ENCODE assay signal across 8 cellular contexts in the genomic region with DNA sequence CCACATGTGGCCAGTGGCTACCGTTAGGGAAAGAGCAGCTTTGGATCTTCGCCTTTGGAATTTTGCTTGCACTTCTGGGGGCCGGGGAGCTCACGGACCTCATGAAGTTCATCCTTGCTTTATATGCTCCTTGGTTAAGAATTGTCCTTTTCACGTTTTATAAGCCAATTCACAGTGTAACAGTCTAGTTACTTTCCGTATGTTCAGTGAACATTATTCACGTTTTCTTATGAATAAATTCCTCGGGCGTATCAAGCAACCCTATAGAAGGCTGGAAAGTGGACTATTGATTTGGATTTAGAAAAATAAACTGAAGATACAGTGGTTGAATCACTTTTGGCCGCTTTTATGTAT. TPM values are rescaled to one million over a fixed set of nuclear protein-coding genes. Genes with fewer than 3 reads are reported as not detected.
DNase-seq lines count a peak whose midpoint lies in the region; ATAC-seq and TF ChIP-seq lines count a peak whose summit lies in the region.

No MANE protein-coding gene starts in this region.

- H3K4me1 Mint-ChIP-seq in GM23338: peaks cover 28% of the 10 kb centered on the region
- H3K4me1 Mint-ChIP-seq in T-helper 17 cell: peaks cover 25% of the 10 kb centered on the region

- H3K36me3 Mint-ChIP-seq in GM23338 (ENCODE audit: low read depth): peaks cover 6% of the 10 kb centered on the region; the same call in 2 of the 3 replicates
- peaks cover 4% of the 10 kb centered on the region for H3K36me3 Mint-ChIP-seq in T-helper 17 cell (ENCODE audit: low read depth)

- no peaks in the 10 kb centered on the region for H3K9me3 Mint-ChIP-seq in GM23338

- H4K20me1 ChIP-seq in GM23338 (replicated peaks; ENCODE audit: insufficient read depth): 0 out of 2 replicates have a peak, but pooled peaks cover 4% of the 10 kb centered on the region

- H3K4me3 Mint-ChIP-seq in GM23338 (peak overlapping the region; percentile 85), T-helper 17 cell (peak overlapping the region; percentile 91)

- peaks cover 17% of the 10 kb centered on the region for H3K4me1 ChIP-seq in GM23338 (ENCODE audit: insufficient read depth)
- peaks cover 3 to 9% (median 8%) of the 10 kb centered on the region in 3 donors for H3K4me1 ChIP-seq in skeletal muscle tissue (ENCODE audit: control insufficient read depth in 3 of 3, insufficient read depth in 3 of 3, low read length in 3 of 3)

- peak overlapping the region; percentile 96 for H3K4me2 ChIP-seq in GM23338

- H3K9me3 ChIP-seq in T-helper 17 cell (ENCODE audit: control insufficient read depth, low read length, poor library complexity, severe bottlenecking) (no peaks in the 10 kb centered on the region), skeletal muscle tissue (ENCODE audit: control insufficient read depth in 3 of 3, low read length in 3 of 3) (no peaks in the 10 kb centered on the region)

- H3K4me3 ChIP-seq in GM23338 (peak overlapping the region; percentile 89), foreskin fibroblast (ENCODE audit: low read depth in 1 of 2, low read length in 2 of 2) (peak overlapping the region; percentile 68 to 89), skeletal muscle tissue (ENCODE audit: low read length in 3 of 3) (peak overlapping the region; percentile 72 to 89 (median 72))

- H3K79me2 ChIP-seq in GM23338 (replicated peaks; ENCODE audit: insufficient read depth): peaks cover 29% of the 10 kb centered on the region

- ATAC-seq in GM23338 (no peak), T-helper 17 cell (no peak), GM18907 (IDR thresholded peaks at IDR 0.05; ENCODE audit: unreplicated experiment) (no peak)

- H3K9me2 ChIP-seq in GM23338 (ENCODE audit: insufficient read depth): 0 out of 2 replicates have a peak, but pooled peaks cover 3% of the 10 kb centered on the region

- no peak for DNase-seq in GM23338 (ENCODE audit: low spot score)
- no peak for DNase-seq in T-helper 17 cell
- DNase-seq in foreskin fibroblast: no peak
- DNase-seq in DMS153 treated with DMSO at 0.1 percent for 48 hours (lab: John Stamatoyannopoulos, UW; ENCODE audit: unreplicated experiment): no peak
- no peak for DNase-seq in NCI-H82 treated with DMSO at 0.1 percent for 48 hours (lab: John Stamatoyannopoulos, UW; ENCODE audit: unreplicated experiment)
- DNase-seq in stimulated activated CD4-positive, alpha-beta T cell treated with anti-CD3 and anti-CD28 coated beads, Interleukin-4, amount 100 ng/mL, for 4 hours: no peak

- no peak overlapping the region for H3K27ac Mint-ChIP-seq in GM23338
- H3K27ac Mint-ChIP-seq in T-helper 17 cell: peak overlapping the region; percentile 85

- TF ChIP-seq CTCF in GM23338 (conservative IDR thresholded peaks at IDR 0.05; ENCODE audit: low read depth in 2 of 2): no peak
- TF ChIP-seq CTCF in foreskin fibroblast (IDR thresholded peaks at IDR 0.05; ENCODE audit: low read depth, low read length): no peak

- H3K27me3 Mint-ChIP-seq in GM23338 (ENCODE audit: insufficient read depth, low read depth, poor library complexity): peaks cover 11% of the 10 kb centered on the region
- H3K27me3 Mint-ChIP-seq in T-helper 17 cell: peaks cover 32% of the 10 kb centered on the region

- H3K36me3 ChIP-seq in GM23338 (ENCODE audit: insufficient read depth) (no peaks in the 10 kb centered on the region), skeletal muscle tissue (ENCODE audit: control insufficient read depth in 3 of 3, insufficient read depth in 3 of 3, low read length in 3 of 3) (peaks cover 4 to 5% (median 4%) of the 10 kb centered on the region in 3 donors)

- no peaks in the 10 kb centered on the region for H3F3A ChIP-seq in GM23338 (replicated peaks; ENCODE audit: low read depth)

- H3K9ac ChIP-seq in skeletal muscle tissue (ENCODE audit: low read depth in 1 of 3, low read length in 3 of 3): peak overlapping the region; percentile 88 to 93 (median 89)

- peaks cover 5% of the 10 kb centered on the region; the same call in 1 of the 2 replicates for H3K27me3 ChIP-seq in GM23338 (ENCODE audit: insufficient read depth)
- no peaks in the 10 kb centered on the region for H3K27me3 ChIP-seq in skeletal muscle tissue (ENCODE audit: control insufficient read depth in 3 of 3, insufficient read depth in 3 of 3, low read length in 3 of 3)

- peak overlapping the region; percentile 45 for H2AFZ ChIP-seq in GM23338

- no peak overlapping the region for H3K27ac ChIP-seq in GM23338 (ENCODE audit: low read depth)
- peak overlapping the region; percentile 99 for H3K27ac ChIP-seq in skeletal muscle tissue (ENCODE audit: low read depth, low read length)

TF ChIP-seq in GM23338, 12 proteins besides CTCF, POLR2A, EP300 and RAD21 (continues in another document):
- TF ChIP-seq, protein P1, sequence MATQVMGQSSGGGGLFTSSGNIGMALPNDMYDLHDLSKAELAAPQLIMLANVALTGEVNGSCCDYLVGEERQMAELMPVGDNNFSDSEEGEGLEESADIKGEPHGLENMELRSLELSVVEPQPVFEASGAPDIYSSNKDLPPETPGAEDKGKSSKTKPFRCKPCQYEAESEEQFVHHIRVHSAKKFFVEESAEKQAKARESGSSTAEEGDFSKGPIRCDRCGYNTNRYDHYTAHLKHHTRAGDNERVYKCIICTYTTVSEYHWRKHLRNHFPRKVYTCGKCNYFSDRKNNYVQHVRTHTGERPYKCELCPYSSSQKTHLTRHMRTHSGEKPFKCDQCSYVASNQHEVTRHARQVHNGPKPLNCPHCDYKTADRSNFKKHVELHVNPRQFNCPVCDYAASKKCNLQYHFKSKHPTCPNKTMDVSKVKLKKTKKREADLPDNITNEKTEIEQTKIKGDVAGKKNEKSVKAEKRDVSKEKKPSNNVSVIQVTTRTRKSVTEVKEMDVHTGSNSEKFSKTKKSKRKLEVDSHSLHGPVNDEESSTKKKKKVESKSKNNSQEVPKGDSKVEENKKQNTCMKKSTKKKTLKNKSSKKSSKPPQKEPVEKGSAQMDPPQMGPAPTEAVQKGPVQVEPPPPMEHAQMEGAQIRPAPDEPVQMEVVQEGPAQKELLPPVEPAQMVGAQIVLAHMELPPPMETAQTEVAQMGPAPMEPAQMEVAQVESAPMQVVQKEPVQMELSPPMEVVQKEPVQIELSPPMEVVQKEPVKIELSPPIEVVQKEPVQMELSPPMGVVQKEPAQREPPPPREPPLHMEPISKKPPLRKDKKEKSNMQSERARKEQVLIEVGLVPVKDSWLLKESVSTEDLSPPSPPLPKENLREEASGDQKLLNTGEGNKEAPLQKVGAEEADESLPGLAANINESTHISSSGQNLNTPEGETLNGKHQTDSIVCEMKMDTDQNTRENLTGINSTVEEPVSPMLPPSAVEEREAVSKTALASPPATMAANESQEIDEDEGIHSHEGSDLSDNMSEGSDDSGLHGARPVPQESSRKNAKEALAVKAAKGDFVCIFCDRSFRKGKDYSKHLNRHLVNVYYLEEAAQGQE (IDR thresholded peaks at IDR 0.05; ENCODE audit: unreplicated experiment): no peak

RNA-seq across cellular contexts. Expression of gene PDLIM5, which starts 0.7 kb away (rescaled TPM):
- 53.0 and 79.2 TPM in 2 replicates for total RNA-seq in GM23338 (2014; rRNA removed; shearing (Covaris generic))
- 45.2 and 49.1 TPM in 2 replicates for polyA plus RNA-seq in GM23338 (2016; fragmentation: Nextera tagmentation; extraction: Ambion mirVana)
- total RNA-seq in T-helper 17 cell (10 to 100 TPM; 25.9 to 37.6 TPM), skeletal muscle tissue (311 TPM)
